Comparison of ENCODE assay signal across 30 cellular contexts in the genomic region with DNA sequence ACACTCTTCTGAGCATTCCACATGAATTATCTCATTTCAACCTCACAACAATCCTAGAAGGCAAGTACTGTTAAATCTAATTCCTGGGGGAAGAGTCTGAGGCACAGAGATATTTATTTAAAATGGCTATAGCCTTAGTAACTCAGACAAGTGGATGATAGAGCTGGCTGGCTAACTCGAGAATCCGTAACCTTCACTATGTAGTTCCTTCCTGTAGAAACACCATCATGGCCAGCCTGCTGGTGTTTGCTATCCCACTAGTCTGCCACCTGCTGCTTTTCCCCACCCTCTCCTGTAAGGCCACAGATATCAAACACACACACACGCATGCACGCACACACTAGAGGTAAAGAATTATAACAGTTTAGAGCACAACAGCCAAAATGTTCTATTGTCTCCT. TPM values are rescaled to one million over a fixed set of nuclear protein-coding genes. Genes with fewer than 3 reads are reported as not detected.
"Had no signal": no experiment of that assay in that cellular context is flagged by ENCODE, and none has a peak within 500 bp of the region (broad histone marks: within the 10 kb centered on the region; RNA-seq: fewer than 3 reads in every experiment).

No MANE protein-coding gene starts in this region.

- H3K27ac Mint-ChIP-seq: activated CD4-positive, alpha-beta T cell treated with anti-CD3 and anti-CD28 coated beads, Interleukin-2, amount 10 ng/mL, durations not matched to agents 7 days and 5 days; activated CD8-positive, alpha-beta T cell treated with anti-CD3 and anti-CD28 coated beads, Interleukin-2, amount 10 ng/mL, durations not matched to agents 7 days and 5 days; activated naive CD4-positive, alpha-beta T cell treated with anti-CD3 and anti-CD28 coated beads, Interleukin-2, amount 50 U/mL, for 24 hours; effector memory CD8-positive, alpha-beta T cell; immature natural killer cell; natural killer cell treated with Interleukin-12 subunit alpha and Interleukin-12 subunit beta and Interleukin-15 and Interleukin-18, amount 100 ng/mL, for 72 hours; stimulated activated effector memory CD8-positive, alpha-beta T cell treated with anti-CD3 and anti-CD28 coated beads, Interleukin-12 subunit alpha, Interleukin-12 subunit beta, amount 100 ng/mL, for 72 hours had no signal

- H3K27ac ChIP-seq: breast epithelium, colonic mucosa, dorsolateral prefrontal cortex, left lung, psoas muscle, right atrium auricular region, WERI-Rb-1 had no signal

- H3K9me3 Mint-ChIP-seq: activated CD4-positive, alpha-beta T cell treated with anti-CD3 and anti-CD28 coated beads, Interleukin-2, amount 10 ng/mL, durations not matched to agents 7 days and 5 days; activated naive CD4-positive, alpha-beta T cell treated with anti-CD3 and anti-CD28 coated beads, Interleukin-2, amount 50 U/mL, for 24 hours; effector memory CD8-positive, alpha-beta T cell; stimulated activated effector memory CD8-positive, alpha-beta T cell treated with anti-CD3 and anti-CD28 coated beads, Interleukin-12 subunit alpha, Interleukin-12 subunit beta, amount 100 ng/mL, for 72 hours had no signal

- DNase-seq: activated CD4-positive, alpha-beta T cell treated with anti-CD3 and anti-CD28 coated beads, Interleukin-2, amount 10 ng/mL, durations not matched to agents 7 days and 5 days; activated CD4-positive, CD25-positive, alpha-beta regulatory T cell treated with anti-CD3 and anti-CD28 coated beads, Interleukin-2, amount 50 U/mL, for 72 hours; activated CD8-positive, alpha-beta T cell treated with anti-CD3 and anti-CD28 coated beads, Interleukin-2, amount 10 ng/mL, durations not matched to agents 7 days and 5 days; activated gamma-delta T cell treated with Interleukin-2 at 50 U/mL for 16 hours; aorta; colonic mucosa; dorsolateral prefrontal cortex; effector memory CD8-positive, alpha-beta T cell; foreskin melanocyte; immature natural killer cell; left lung; midbrain; psoas muscle; stimulated activated CD4-positive, alpha-beta T cell treated with anti-CD3 and anti-CD28 coated beads, Interleukin-2, amount 100 ng/mL, for 24 hours; T-helper 1 cell; trophoblast cell; WERI-Rb-1 had no signal

- H3K9me3 ChIP-seq: breast epithelium, colonic mucosa, left lung, psoas muscle, right atrium auricular region had no signal

- H3K36me3 Mint-ChIP-seq: activated naive CD4-positive, alpha-beta T cell treated with anti-CD3 and anti-CD28 coated beads, Interleukin-2, amount 50 U/mL, for 24 hours; immature natural killer cell; natural killer cell treated with Interleukin-12 subunit alpha and Interleukin-12 subunit beta and Interleukin-15 and Interleukin-18, amount 100 ng/mL, for 72 hours; stimulated activated effector memory CD8-positive, alpha-beta T cell treated with anti-CD3 and anti-CD28 coated beads, Interleukin-12 subunit alpha, Interleukin-12 subunit beta, amount 100 ng/mL, for 72 hours had no signal

- H3K27me3 ChIP-seq: breast epithelium, colonic mucosa, left lung, right atrium auricular region had no signal

- FAIRE-seq: endothelial cell of umbilical vein, TTC549 had no signal

- H3K4me1 ChIP-seq: breast epithelium, colonic mucosa, left lung, psoas muscle, right atrium auricular region had no signal

- H3K4me1 Mint-ChIP-seq: activated CD4-positive, alpha-beta T cell treated with anti-CD3 and anti-CD28 coated beads, Interleukin-2, amount 10 ng/mL, durations not matched to agents 7 days and 5 days; activated naive CD4-positive, alpha-beta T cell treated with anti-CD3 and anti-CD28 coated beads, Interleukin-2, amount 50 U/mL, for 24 hours; immature natural killer cell; stimulated activated effector memory CD8-positive, alpha-beta T cell treated with anti-CD3 and anti-CD28 coated beads, Interleukin-12 subunit alpha, Interleukin-12 subunit beta, amount 100 ng/mL, for 72 hours had no signal

- H3K4me3 Mint-ChIP-seq: activated CD4-positive, alpha-beta T cell treated with anti-CD3 and anti-CD28 coated beads, Interleukin-2, amount 10 ng/mL, durations not matched to agents 7 days and 5 days; activated CD8-positive, alpha-beta T cell treated with anti-CD3 and anti-CD28 coated beads, Interleukin-2, amount 10 ng/mL, durations not matched to agents 7 days and 5 days; activated naive CD4-positive, alpha-beta T cell treated with anti-CD3 and anti-CD28 coated beads, Interleukin-2, amount 50 U/mL, for 24 hours; effector memory CD8-positive, alpha-beta T cell; immature natural killer cell; natural killer cell treated with Interleukin-12 subunit alpha and Interleukin-12 subunit beta and Interleukin-15 and Interleukin-18, amount 100 ng/mL, for 72 hours; stimulated activated effector memory CD8-positive, alpha-beta T cell treated with anti-CD3 and anti-CD28 coated beads, Interleukin-12 subunit alpha, Interleukin-12 subunit beta, amount 100 ng/mL, for 72 hours had no signal

- ATAC-seq: activated CD8-positive, alpha-beta T cell treated with anti-CD3 and anti-CD28 coated beads, Interleukin-2, amount 10 ng/mL, durations not matched to agents 7 days and 5 days; effector memory CD8-positive, alpha-beta T cell; esophagus mucosa; left lung; natural killer cell treated with Interleukin-12 subunit alpha and Interleukin-12 subunit beta and Interleukin-15 and Interleukin-18, amount 100 ng/mL, for 72 hours; psoas muscle; stimulated activated effector memory CD8-positive, alpha-beta T cell treated with anti-CD3 and anti-CD28 coated beads, Interleukin-12 subunit alpha, Interleukin-12 subunit beta, amount 100 ng/mL, for 72 hours had no signal

- H3K4me3 ChIP-seq: breast epithelium, colonic mucosa, dorsolateral prefrontal cortex, left lung, lung, psoas muscle, right atrium auricular region had no signal

- H3K36me3 ChIP-seq: breast epithelium, colonic mucosa, left lung, right atrium auricular region, WERI-Rb-1 had no signal

RNA-seq across cellular contexts. Expression of gene A1CF, which starts 46.7 kb away (rescaled TPM):
- total RNA-seq: activated CD4-positive, alpha-beta T cell treated with anti-CD3 and anti-CD28 coated beads, Interleukin-2, amount 10 ng/mL, durations not matched to agents 7 days and 5 days; activated CD8-positive, alpha-beta T cell treated with anti-CD3 and anti-CD28 coated beads, Interleukin-2, amount 10 ng/mL, durations not matched to agents 7 days and 5 days; aorta; dorsolateral prefrontal cortex; endothelial cell of umbilical vein; esophagus mucosa; kidney epithelial cell; left lung; natural killer cell treated with Interleukin-12 subunit alpha and Interleukin-12 subunit beta and Interleukin-15 and Interleukin-18, amount 100 ng/mL, for 72 hours; osteocyte; right atrium auricular region; skeletal muscle tissue; temporal lobe had no signal
- polyA plus RNA-seq: endothelial cell of umbilical vein, immature natural killer cell had no signal
